ENCODE assay signal across 9 cellular contexts in the genomic region with DNA sequence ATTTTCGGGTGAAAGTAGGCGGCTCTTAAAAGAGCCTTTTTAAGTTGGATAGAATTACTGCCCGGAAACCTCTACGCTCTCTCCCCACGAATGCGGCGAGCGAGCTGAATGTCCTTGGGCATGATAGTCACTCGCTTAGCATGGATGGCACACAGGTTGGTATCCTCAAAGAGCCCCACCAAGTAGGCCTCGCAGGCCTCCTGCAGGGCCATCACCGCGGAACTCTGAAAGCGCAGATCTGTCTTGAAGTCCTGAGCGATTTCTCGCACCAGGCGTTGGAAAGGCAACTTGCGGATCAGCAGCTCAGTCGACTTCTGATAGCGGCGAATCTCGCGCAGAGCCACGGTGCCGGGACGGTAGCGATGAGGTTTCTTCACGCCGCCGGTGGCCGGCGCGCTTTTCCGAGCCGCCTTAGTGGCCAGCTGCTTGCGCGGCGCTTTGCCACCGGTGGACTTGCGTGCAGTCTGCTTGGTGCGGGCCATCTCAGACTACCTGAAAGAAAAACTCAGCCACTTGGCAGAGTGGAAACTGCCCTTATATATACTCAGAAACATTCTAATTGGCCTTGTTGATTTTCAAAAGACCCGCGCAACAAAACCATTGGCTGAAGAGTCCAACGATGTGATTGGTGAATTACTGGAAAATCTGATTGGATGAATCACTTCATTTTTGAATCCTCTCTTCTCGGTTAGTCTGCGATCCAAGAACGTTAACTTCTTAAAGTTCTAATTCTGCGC.
DNase-seq lines count a peak whose midpoint lies in the region; ATAC-seq, FAIRE-seq and TF ChIP-seq lines count a peak whose summit lies in the region.
"Had no signal": no experiment of that assay in that cellular context is flagged by ENCODE, and none has a peak within 500 bp of the region (broad histone marks: within the 10 kb centered on the region; RNA-seq: fewer than 3 reads in every experiment).

No MANE protein-coding gene starts in this region.

- H3K9me3 Mint-ChIP-seq in activated naive CD4-positive, alpha-beta T cell treated with anti-CD3 and anti-CD28 coated beads, Interleukin-2, amount 10 ng/mL, durations not matched to agents 7 days and 5 days: no peaks in the 10 kb centered on the region

- H3K36me3 Mint-ChIP-seq in activated naive CD4-positive, alpha-beta T cell treated with anti-CD3 and anti-CD28 coated beads, Interleukin-2, amount 10 ng/mL, durations not matched to agents 7 days and 5 days: peaks cover 15% of the 10 kb centered on the region

- CTCF ChIA-PET in activated naive CD4-positive, alpha-beta T cell treated with anti-CD3 and anti-CD28 coated beads, Interleukin-2, amount 10 ng/mL, durations not matched to agents 7 days and 5 days (lab: Charles Lee): interaction anchor here (1.2 to 4.9 kb wide), 3 partner anchors 13 to 46 kb away, joined by 3 to 22 read pairs (median 12); a partner anchor contains a TSS

- H3K27ac ChIP-seq in pancreas: no peak overlapping the region
- H3K27ac ChIP-seq: HL-60 had no signal

- no peak overlapping the region for H3K27ac Mint-ChIP-seq in activated naive CD4-positive, alpha-beta T cell treated with anti-CD3 and anti-CD28 coated beads, Interleukin-2, amount 10 ng/mL, durations not matched to agents 7 days and 5 days

- no peak for TF ChIP-seq CTCF in BE2C (IDR thresholded peaks at IDR 0.05; ENCODE audit: low read depth, low read length)
- TF ChIP-seq CTCF in pancreas (IDR thresholded peaks at IDR 0.05): no peak

- no peaks in the 10 kb centered on the region for H3K9me3 ChIP-seq in BE2C
- no peaks in the 10 kb centered on the region for H3K9me3 ChIP-seq in pancreas

- WGBS in pancreas, 2 donors: 21 to 23% methylated on average over 47 of the region's 47 CpGs

- H3K4me1 ChIP-seq in BE2C (no peaks in the 10 kb centered on the region), pancreas (no peaks in the 10 kb centered on the region)

- peak; percentile 78 for DNase-seq in BE2C
- DNase-seq in GM19240 (ENCODE audit: insufficient read length, low spot score): peak; percentile 28
- DNase-seq in HT-29 (ENCODE audit: low spot score): peak; percentile 97
- peak; percentile 89 for DNase-seq in SK-N-DZ (ENCODE audit: low spot score)
- peak; percentile 86 for DNase-seq in activated naive CD4-positive, alpha-beta T cell treated with anti-CD3 and anti-CD28 coated beads, Interleukin-2, amount 10 ng/mL, durations not matched to agents 7 days and 5 days
- peak; percentile 74 for DNase-seq in globus pallidus (ENCODE audit: low spot score)
- DNase-seq in pancreas: no peak
- peak; percentile 82 for DNase-seq in ureter (ENCODE audit: low spot score)

- H3K27me3 Mint-ChIP-seq in activated naive CD4-positive, alpha-beta T cell treated with anti-CD3 and anti-CD28 coated beads, Interleukin-2, amount 10 ng/mL, durations not matched to agents 7 days and 5 days: no peaks in the 10 kb centered on the region

- FAIRE-seq in pancreas (lab: Jason Lieb, UNC): no peak

- no peak overlapping the region for H3K4me3 Mint-ChIP-seq in activated naive CD4-positive, alpha-beta T cell treated with anti-CD3 and anti-CD28 coated beads, Interleukin-2, amount 10 ng/mL, durations not matched to agents 7 days and 5 days

- peaks cover 39% of the 10 kb centered on the region for H3K4me1 Mint-ChIP-seq in activated naive CD4-positive, alpha-beta T cell treated with anti-CD3 and anti-CD28 coated beads, Interleukin-2, amount 10 ng/mL, durations not matched to agents 7 days and 5 days

- intact Hi-C loops in pancreas (cut with DNase I): no loop called here

- peak in 3 of 4 donors; percentile 54 to 65 (median 55) for ATAC-seq in pancreas

- H3K27me3 ChIP-seq in BE2C (no peaks in the 10 kb centered on the region), pancreas (peaks cover 3 to 72% (median 20%) of the 10 kb centered on the region in 4 donors)

- H3K4me3 ChIP-seq in BE2C (ENCODE audit: low read depth, low read length) (peak overlapping the region; percentile 82), pancreas (peak overlapping the region in 1 of 4 donors; percentile 22)

- no peaks in the 10 kb centered on the region for H3K36me3 ChIP-seq in BE2C
- H3K36me3 ChIP-seq in pancreas: no peaks in the 10 kb centered on the region

Comparison
In these comparisons a context has a peak if more than half of its experiments do, and no peak if none do; other contexts are left out.
1. DNase-seq: peak in BE2C (single experiment), GM19240 (single experiment), HT-29 (single experiment), SK-N-DZ (single experiment), activated naive CD4-positive, alpha-beta T cell treated with anti-CD3 and anti-CD28 coated beads, Interleukin-2, amount 10 ng/mL, durations not matched to agents 7 days and 5 days (single experiment), globus pallidus (single experiment) and ureter (single experiment); none in pancreas (0 of 6).